8 cellular contexts compared by ENCODE assay signal in the genomic region with DNA sequence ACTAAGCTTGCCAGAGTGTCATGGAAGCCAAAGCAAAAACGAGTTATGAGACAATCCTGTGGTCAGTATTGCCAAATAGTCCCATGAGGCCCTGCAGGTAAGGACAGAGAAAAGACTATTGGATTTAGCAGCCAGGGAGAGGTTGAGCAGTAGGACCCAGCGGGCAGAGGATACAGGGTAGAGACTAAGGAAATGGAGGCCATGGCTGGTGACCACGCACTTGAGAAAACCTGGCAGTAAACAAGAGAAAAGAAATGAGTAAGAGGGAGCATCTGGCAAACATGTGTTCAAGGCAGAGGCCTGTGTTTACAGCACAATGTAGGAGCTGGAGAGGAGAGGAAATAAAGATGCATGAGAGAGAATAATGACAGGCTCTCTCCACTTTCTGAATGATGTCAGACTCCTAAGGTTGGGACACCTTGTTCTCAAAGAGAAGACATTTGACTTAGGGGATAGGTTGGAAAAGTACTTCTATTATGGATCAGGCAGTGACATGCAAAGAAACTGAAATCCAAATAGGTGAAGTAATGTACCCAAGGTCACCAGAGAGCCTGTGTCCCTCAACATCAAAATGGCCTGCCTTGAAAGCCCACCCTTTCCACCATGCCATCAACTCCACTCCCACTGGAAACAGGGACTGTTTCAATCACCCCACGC. TPM values are rescaled to one million over a fixed set of nuclear protein-coding genes. Genes with fewer than 3 reads are reported as not detected.
DNase-seq lines count a peak whose midpoint lies in the region; FAIRE-seq and TF ChIP-seq lines count a peak whose summit lies in the region.

No MANE protein-coding gene starts in this region.

- H3K9me3 Mint-ChIP-seq in H9 (no peaks in the 10 kb centered on the region), neural crest cell (no peaks in the 10 kb centered on the region)

- H3K9me2 ChIP-seq in PC-9 (ENCODE audit: insufficient read depth): no peaks in the 10 kb centered on the region

- H4K20me1 ChIP-seq in H9 (ENCODE audit: control insufficient read depth, insufficient read depth, insufficient read length) (no peaks in the 10 kb centered on the region), PC-9 (ENCODE audit: insufficient read depth) (no peaks in the 10 kb centered on the region)

- H3K27me3 ChIP-seq in H9 (ENCODE audit: insufficient read depth, low read length) (no peaks in the 10 kb centered on the region), PC-9 (ENCODE audit: insufficient read depth, low read depth) (no peaks in the 10 kb centered on the region), neuronal stem cell (ENCODE audit: control insufficient read depth in 3 of 3, insufficient read depth in 3 of 3, low read depth in 1 of 3, low read length in 3 of 3) (no peaks in the 10 kb centered on the region)

- H4K91ac ChIP-seq in H9 (ENCODE audit: insufficient read length, low read depth, low read length) (no peak overlapping the region), neuronal stem cell (ENCODE audit: low read depth, low read length, poor library complexity) (no peak overlapping the region)

- H3K9me3 ChIP-seq in H9 (ENCODE audit: control insufficient read depth, low read depth, low read length) (no peaks in the 10 kb centered on the region), PC-9 (ENCODE audit: insufficient read depth, low read depth) (no peaks in the 10 kb centered on the region), neuronal stem cell (replicated peaks in 1 of 2; ENCODE audit: control insufficient read depth in 2 of 2, insufficient read depth in 1 of 2, low read depth in 1 of 2, low read length in 2 of 2) (no peaks in the 10 kb centered on the region)

- CTCF ChIA-PET in PC-9 (lab: Charles Lee): no interaction called here

- no peak overlapping the region for H2BK20ac ChIP-seq in H9 (ENCODE audit: low read depth, low read length, poor library complexity, severe bottlenecking)

- no TSS peak for BruUV-seq in PC-9 (replicated peaks; lab: Mats Ljungman, UMichigan)

- no peak overlapping the region for H4K8ac ChIP-seq in H9 (replicated peaks; ENCODE audit: insufficient read length, low read depth, low read length)
- H4K8ac ChIP-seq in neuronal stem cell (ENCODE audit: low read depth, low read length): no peak overlapping the region

- no peaks in the 10 kb centered on the region for H3K23me2 ChIP-seq in H9 (ENCODE audit: insufficient read length, low read depth, low read length, poor library complexity, severe bottlenecking)

- no peak overlapping the region for H3K14ac ChIP-seq in H9 (ENCODE audit: insufficient read depth, low read length)
- H3K14ac ChIP-seq in neuronal stem cell (ENCODE audit: low read length): no peak overlapping the region

- H3K36me3 ChIP-seq in PC-9 (ENCODE audit: low read depth) (0 out of 2 replicates have a peak, but pooled peaks cover 10% of the 10 kb centered on the region), neuronal stem cell (replicated peaks in 1 of 2; ENCODE audit: control insufficient read depth in 2 of 2, insufficient read depth in 2 of 2, low read length in 2 of 2) (peaks cover 0 to 12% of the 10 kb centered on the region in 2 donors)

- POLR2A ChIA-PET in PC-9 (lab: Charles Lee; ENCODE audit: unreplicated experiment): no interaction called here

- H3K27me3 Mint-ChIP-seq in H9 (ENCODE audit: low read depth) (no peaks in the 10 kb centered on the region), neural crest cell (ENCODE audit: low read depth) (no peaks in the 10 kb centered on the region)

- no CpG with 5 or more reads among the region's 4 CpGs for WGBS in H9 (ENCODE audit: extremely low coverage, insufficient read length, low lambda C conversion rate)
- WGBS in neuronal stem cell (ENCODE audit: extremely low coverage in 2 of 2, insufficient read length in 2 of 2, insufficient replicate concordance in 1 of 2), 2 donors: no CpG with 5 or more reads among the region's 4 CpGs

- H3K4me1 ChIP-seq in H9 (ENCODE audit: insufficient read depth, low read length) (peaks cover 5% of the 10 kb centered on the region; the same call in 1 of the 2 replicates), PC-9 (replicated peaks; ENCODE audit: insufficient read depth) (0 out of 2 replicates have a peak, but pooled peaks cover 1% of the 10 kb centered on the region), neuronal stem cell (ENCODE audit: control insufficient read depth in 2 of 2, insufficient read depth in 1 of 2, low read depth in 1 of 2, low read length in 2 of 2) (peaks cover 0 to under 1% of the 10 kb centered on the region in 2 donors)

- DNase-seq in GM12891 (ENCODE audit: insufficient read length, low spot score) (no peak), H9 (no peak), NCI-H69 (lab: John Stamatoyannopoulos, UW) (peak; percentile 45), dermis blood vessel endothelial cell (peak; percentile 92), neural crest cell (ENCODE audit: low read depth, low spot score) (no peak), PC-9 (no peak), neuronal stem cell (ENCODE audit: low spot score) (no peak), NCI-H1694 treated with DMSO at 0.1 percent for 48 hours (lab: John Stamatoyannopoulos, UW) (no peak)

- H2BK120ac ChIP-seq in H9 (ENCODE audit: low read depth, low read length, poor library complexity, severe bottlenecking): no peak overlapping the region
- no peak overlapping the region for H2BK120ac ChIP-seq in neuronal stem cell (ENCODE audit: low read depth, low read length)

- no peak overlapping the region for H4K5ac ChIP-seq in H9 (ENCODE audit: insufficient read length, low read depth, low read length)

- H2AK5ac ChIP-seq in H9 (ENCODE audit: insufficient read length, low read length): no peak overlapping the region
- no peak overlapping the region for H2AK5ac ChIP-seq in neuronal stem cell (ENCODE audit: low read depth, low read length)

- H3K79me1 ChIP-seq in H9 (ENCODE audit: insufficient read depth, low read depth, low read length, poor library complexity, severe bottlenecking) (peaks cover 3% of the 10 kb centered on the region), neuronal stem cell (ENCODE audit: low read depth, low read length) (peaks cover 2% of the 10 kb centered on the region)

- H3K79me2 ChIP-seq in H9 (ENCODE audit: insufficient read depth, low read length) (peaks cover 8% of the 10 kb centered on the region; the same call in 1 of the 2 replicates), PC-9 (ENCODE audit: low read depth) (peaks cover 68% of the 10 kb centered on the region)

- H3K27ac Mint-ChIP-seq in H9 (peak overlapping the region; percentile 9 to 74 (median 51); a peak in 6 of 7 replicates), neural crest cell (ENCODE audit: unreplicated experiment) (peak overlapping the region; percentile 22)

- no peak for TF ChIP-seq POLR2A in GM12891 (IDR thresholded peaks at IDR 0.05; ENCODE audit: low read depth, low read length)

- no peak overlapping the region for H2BK5ac ChIP-seq in H9 (ENCODE audit: insufficient read length, low read length)
- H2BK5ac ChIP-seq in neuronal stem cell (ENCODE audit: low read length): no peak overlapping the region

- H3K23ac ChIP-seq in H9 (ENCODE audit: insufficient read length, low read depth, low read length) (no peak overlapping the region), neuronal stem cell (ENCODE audit: low read depth, low read length, poor library complexity) (no peak overlapping the region)

- H2BK12ac ChIP-seq in H9 (ENCODE audit: insufficient read length, low read depth, low read length) (no peak overlapping the region), neuronal stem cell (ENCODE audit: low read length) (no peak overlapping the region)

- TF ChIP-seq CTCF in H9 (conservative IDR thresholded peaks at IDR 0.05) (no peak), neural crest cell (conservative IDR thresholded peaks at IDR 0.05) (no peak), PC-9 (conservative IDR thresholded peaks at IDR 0.05) (no peak)

- H3K4me3 ChIP-seq in PC-9 (no peak overlapping the region), neuronal stem cell (ENCODE audit: low read length in 2 of 2) (no peak overlapping the region)

- no peaks in the 10 kb centered on the region for H3F3A ChIP-seq in PC-9 (ENCODE audit: insufficient read depth, low read depth)

- peaks cover 10 to 11% of the 10 kb centered on the region in 2 experiments for H3K4me1 Mint-ChIP-seq in H9
- H3K4me1 Mint-ChIP-seq in neural crest cell: peaks cover 30% of the 10 kb centered on the region

- H3T11ph ChIP-seq in H9 (ENCODE audit: low read length): no peak overlapping the region

- intact Hi-C loops in PC-9 (cut with micrococcal nuclease; ENCODE audit: unreplicated experiment): no loop called here

- H3K36me3 Mint-ChIP-seq in H9 (ENCODE audit: insufficient read depth in 1 of 3, low read depth in 3 of 3) (peaks cover 8 to 30% (median 16%) of the 10 kb centered on the region in 3 experiments), neural crest cell (ENCODE audit: low read depth) (peaks cover 8% of the 10 kb centered on the region)

- H3K18ac ChIP-seq in H9 (ENCODE audit: insufficient read length, low read depth, low read length): no peak overlapping the region
- no peak overlapping the region for H3K18ac ChIP-seq in neuronal stem cell (ENCODE audit: low read length)

- H3K4ac ChIP-seq in H9 (ENCODE audit: low read depth, low read length) (no peak overlapping the region), neuronal stem cell (ENCODE audit: low read length) (no peak overlapping the region)

- no peak overlapping the region for H3K4me3 Mint-ChIP-seq in H9
- no peak overlapping the region for H3K4me3 Mint-ChIP-seq in neural crest cell

- no peak overlapping the region for H3K56ac ChIP-seq in H9 (ENCODE audit: insufficient read length, low read depth, low read length)

- H3K4me2 ChIP-seq in H9 (ENCODE audit: insufficient read depth, insufficient read length, low read length) (no peak overlapping the region), PC-9 (no peak overlapping the region), neuronal stem cell (ENCODE audit: insufficient read depth, low read length, poor library complexity, severe bottlenecking) (no peak overlapping the region)

- no peak overlapping the region for H3K9ac ChIP-seq in H9 (ENCODE audit: extremely low read depth, insufficient read length, low read length)
- no peak overlapping the region for H3K9ac ChIP-seq in neuronal stem cell (ENCODE audit: low read depth, low read length, poor library complexity)

- H3K27ac ChIP-seq in H9 (ENCODE audit: insufficient read length, low read depth, low read length): no peak overlapping the region
- no peak overlapping the region for H3K27ac ChIP-seq in PC-9
- H3K27ac ChIP-seq in neuronal stem cell (replicated peaks; ENCODE audit: low read length): no peak overlapping the region

- no peak overlapping the region for H2AFZ ChIP-seq in H9 (ENCODE audit: low read length)
- no peak overlapping the region for H2AFZ ChIP-seq in PC-9
- no peak overlapping the region for H2AFZ ChIP-seq in neuronal stem cell (ENCODE audit: low read length)

- no peak for FAIRE-seq in GM12891 (lab: Jason Lieb, UNC)

- H2BK15ac ChIP-seq in H9 (ENCODE audit: low read depth, low read length) (no peak overlapping the region), neuronal stem cell (ENCODE audit: low read length) (no peak overlapping the region)

RNA-seq across cellular contexts. Expression of a gene that starts 9.0 kb away (rescaled TPM):
- 10.9 TPM for polyA plus RNA-seq in GM12891 (2012; ENCODE audit: low read depth, missing spikeins)
- total RNA-seq in H9 (2021): 58.1 and 60.7 TPM in 2 replicates
- total RNA-seq in dermis blood vessel endothelial cell: 32.2 and 34.5 TPM in 2 replicates
- 51.1 and 51.9 TPM in 2 replicates for total RNA-seq in neural crest cell
- 41.2 and 41.9 TPM in 2 replicates for total RNA-seq in PC-9 (2021)
- polyA plus RNA-seq in neuronal stem cell (2013, experiment 1 of 2): 18.4 TPM
- polyA plus RNA-seq in neuronal stem cell (2013, experiment 2 of 2): 19.4 TPM

Comparison
In these comparisons a context has a peak if more than half of its experiments do, and no peak if none do; other contexts are left out.
1. DNase-seq: peak in NCI-H69 (single experiment) and dermis blood vessel endothelial cell (single experiment); none in GM12891 (single experiment), H9 (single experiment), neural crest cell (single experiment), PC-9 (0 of 2), neuronal stem cell (single experiment) and NCI-H1694 treated with DMSO at 0.1 percent for 48 hours (single experiment).